ENCODE assay signal across 8 cellular contexts in the genomic region with DNA sequence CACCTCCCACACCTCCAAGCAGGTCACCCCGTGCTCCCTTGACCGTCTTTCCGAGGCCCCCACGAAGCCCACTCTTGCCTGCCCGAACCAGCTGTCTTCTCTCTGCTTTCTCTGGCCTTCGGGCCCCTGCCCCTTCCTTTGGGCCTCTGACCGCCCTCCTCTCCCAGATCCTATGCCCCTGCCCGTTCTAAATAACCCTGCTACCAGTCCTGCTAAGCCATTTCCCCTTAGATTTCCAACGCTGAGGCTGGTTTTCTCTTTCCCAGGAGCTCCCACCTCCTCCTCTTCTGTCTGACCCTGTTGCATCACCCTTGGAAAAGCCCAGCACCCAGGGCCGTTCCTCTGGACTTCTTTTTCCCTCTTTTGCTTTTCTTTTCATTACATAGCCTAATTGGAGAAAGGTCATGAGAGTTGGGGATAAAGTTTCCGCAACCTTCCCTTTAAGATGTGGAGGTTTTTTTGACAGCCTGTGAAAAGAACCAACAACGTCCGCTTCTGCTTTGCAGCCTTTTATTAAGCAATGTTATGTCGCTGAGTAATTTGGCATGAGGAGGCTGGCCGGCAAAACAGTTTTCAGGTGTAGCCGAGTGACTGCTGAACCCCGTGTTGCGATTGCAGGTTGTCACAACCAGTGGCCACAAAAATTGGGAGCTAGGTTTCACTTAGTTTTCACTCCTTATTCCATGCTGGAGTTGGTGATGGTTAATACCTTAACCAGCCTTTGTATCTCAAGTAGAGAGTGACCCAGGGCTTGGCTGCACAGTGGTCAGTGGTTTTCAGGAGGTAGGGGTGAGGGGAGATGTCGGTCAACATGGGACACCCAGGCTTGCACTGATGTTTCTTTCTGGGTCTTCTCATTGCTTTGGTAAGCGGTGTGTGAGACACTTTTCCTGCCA. TPM values are rescaled to one million over a fixed set of nuclear protein-coding genes. Genes with fewer than 3 reads are reported as not detected.
A peak's percentile ranks its signal among the peaks of the same experiment; 100 is the strongest.
DNase-seq lines count a peak whose midpoint lies in the region; ATAC-seq and TF ChIP-seq lines count a peak whose summit lies in the region.

No MANE protein-coding gene starts in this region.

- TF ChIP-seq POLR2A in GM18505 (IDR thresholded peaks at IDR 0.05; ENCODE audit: borderline replicate concordance, extremely low read depth, insufficient read depth, insufficient read length) = no peak

- peak overlapping the region; percentile 48 for H3K14ac ChIP-seq in neuronal stem cell (ENCODE audit: low read length)

- peaks cover 1 to 3% of the 10 kb centered on the region in 2 donors for H3K4me1 ChIP-seq in neuronal stem cell (ENCODE audit: control insufficient read depth in 2 of 2, insufficient read depth in 1 of 2, low read depth in 1 of 2, low read length in 2 of 2)

- H3K9me3 Mint-ChIP-seq in activated T-helper 2 cell treated with anti-CD3 and anti-CD28 coated beads, Interferon-gamma antibody, Interleukin-2, Interleukin-4, amounts not matched to agents 10 μg/mL and 5 μg/mL and 100 μg/mL, durations not matched to agents 14 hours and 24 hours and 36 hours = no peaks in the 10 kb centered on the region

- peak overlapping the region; percentile 62 for H3K23ac ChIP-seq in neuronal stem cell (ENCODE audit: low read depth, low read length, poor library complexity)

- no peaks in the 10 kb centered on the region for H3K27me3 ChIP-seq in neuronal stem cell (ENCODE audit: control insufficient read depth in 3 of 3, insufficient read depth in 3 of 3, low read depth in 1 of 3, low read length in 3 of 3)

- intact Hi-C loops in activated T-helper 2 cell treated with anti-CD3 and anti-CD28 coated beads, Interferon-gamma antibody, Interleukin-2, Interleukin-4, amounts not matched to agents 10 μg/mL and 5 μg/mL and 100 μg/mL, durations not matched to agents 14 hours and 24 hours and 36 hours (cut with micrococcal nuclease) = loop anchor here (2.0 to 10.0 kb wide), 2 partner anchors 92 to 266 kb away; partner anchors contain the start of genes ANKS1A and TAF11

- H2BK5ac ChIP-seq in neuronal stem cell (ENCODE audit: low read length) = peak overlapping the region; percentile 97

- H3K18ac ChIP-seq in neuronal stem cell (ENCODE audit: low read length) = peak overlapping the region; percentile 97

- no peaks in the 10 kb centered on the region for H3K36me3 Mint-ChIP-seq in activated T-helper 2 cell treated with anti-CD3 and anti-CD28 coated beads, Interferon-gamma antibody, Interleukin-2, Interleukin-4, amounts not matched to agents 10 μg/mL and 5 μg/mL and 100 μg/mL, durations not matched to agents 14 hours and 24 hours and 36 hours (ENCODE audit: low read depth)

- H3K79me1 ChIP-seq in neuronal stem cell (ENCODE audit: low read depth, low read length) = peaks cover 4% of the 10 kb centered on the region

- peak overlapping the region; percentile 16 for H2BK15ac ChIP-seq in neuronal stem cell (ENCODE audit: low read length)

- H4K8ac ChIP-seq in neuronal stem cell (ENCODE audit: low read depth, low read length) = no peak overlapping the region

- peaks cover 0 to 11% of the 10 kb centered on the region in 2 donors for H3K36me3 ChIP-seq in neuronal stem cell (replicated peaks in 1 of 2; ENCODE audit: control insufficient read depth in 2 of 2, insufficient read depth in 2 of 2, low read length in 2 of 2)

- no peak overlapping the region for H4K91ac ChIP-seq in neuronal stem cell (ENCODE audit: low read depth, low read length, poor library complexity)

- H3K27ac Mint-ChIP-seq in activated T-helper 2 cell treated with anti-CD3 and anti-CD28 coated beads, Interferon-gamma antibody, Interleukin-2, Interleukin-4, amounts not matched to agents 10 μg/mL and 5 μg/mL and 100 μg/mL, durations not matched to agents 14 hours and 24 hours and 36 hours = peak overlapping the region; percentile 92

- H3K27ac ChIP-seq in neuronal stem cell (replicated peaks; ENCODE audit: low read length) = peak overlapping the region; percentile 75

- H3K4me1 Mint-ChIP-seq in activated T-helper 2 cell treated with anti-CD3 and anti-CD28 coated beads, Interferon-gamma antibody, Interleukin-2, Interleukin-4, amounts not matched to agents 10 μg/mL and 5 μg/mL and 100 μg/mL, durations not matched to agents 14 hours and 24 hours and 36 hours (ENCODE audit: low read depth) = peaks cover 23% of the 10 kb centered on the region

- ATAC-seq in GM21825 (IDR thresholded peaks at IDR 0.05; ENCODE audit: unreplicated experiment) (peak; percentile 23), HG03280 (IDR thresholded peaks at IDR 0.05; ENCODE audit: unreplicated experiment) (no peak), GM18505 (IDR thresholded peaks at IDR 0.05; ENCODE audit: unreplicated experiment) (no peak)

- H3K9ac ChIP-seq in neuronal stem cell (ENCODE audit: low read depth, low read length, poor library complexity) = peak overlapping the region; percentile 90

- peak overlapping the region; percentile 90 for H3K4me2 ChIP-seq in neuronal stem cell (ENCODE audit: insufficient read depth, low read length, poor library complexity, severe bottlenecking)

- H3K4me3 Mint-ChIP-seq in activated T-helper 2 cell treated with anti-CD3 and anti-CD28 coated beads, Interferon-gamma antibody, Interleukin-2, Interleukin-4, amounts not matched to agents 10 μg/mL and 5 μg/mL and 100 μg/mL, durations not matched to agents 14 hours and 24 hours and 36 hours (ENCODE audit: low read depth) = peak overlapping the region; percentile 94

- peaks cover under 1% of the 10 kb centered on the region for H3K27me3 Mint-ChIP-seq in activated T-helper 2 cell treated with anti-CD3 and anti-CD28 coated beads, Interferon-gamma antibody, Interleukin-2, Interleukin-4, amounts not matched to agents 10 μg/mL and 5 μg/mL and 100 μg/mL, durations not matched to agents 14 hours and 24 hours and 36 hours (ENCODE audit: low read depth)

- no peak overlapping the region for H2BK120ac ChIP-seq in neuronal stem cell (ENCODE audit: low read depth, low read length)

- H3K4me3 ChIP-seq in neuronal stem cell (ENCODE audit: low read length in 2 of 2) = peak overlapping the region; percentile 79 to 99

- H2AK5ac ChIP-seq in neuronal stem cell (ENCODE audit: low read depth, low read length) = peak overlapping the region; percentile 34

- peak overlapping the region; percentile 99 for H2AFZ ChIP-seq in neuronal stem cell (ENCODE audit: low read length)

- no CpG with 5 or more reads among the region's 20 CpGs for WGBS in neuronal stem cell (ENCODE audit: extremely low coverage in 2 of 2, insufficient read length in 2 of 2, insufficient replicate concordance in 1 of 2), 2 donors

- H3K9me3 ChIP-seq in neuronal stem cell (replicated peaks in 1 of 2; ENCODE audit: control insufficient read depth in 2 of 2, insufficient read depth in 1 of 2, low read depth in 1 of 2, low read length in 2 of 2) = no peaks in the 10 kb centered on the region

- H2BK12ac ChIP-seq in neuronal stem cell (ENCODE audit: low read length) = no peak overlapping the region

- H3K4ac ChIP-seq in neuronal stem cell (ENCODE audit: low read length) = peak overlapping the region; percentile 20

- DNase-seq in D341Med (ENCODE audit: low spot score) = peak; percentile 55
- peak; percentile 27 for DNase-seq in NCI-H2196 (lab: John Stamatoyannopoulos, UW; ENCODE audit: unreplicated experiment)
- DNase-seq in activated T-helper 2 cell treated with anti-CD3 and anti-CD28 coated beads, Interferon-gamma antibody, Interleukin-2, Interleukin-4, amounts not matched to agents 10 μg/mL and 5 μg/mL and 100 μg/mL, durations not matched to agents 14 hours and 24 hours and 36 hours (ENCODE audit: low spot score) = peak; percentile 16
- peak; percentile 53 for DNase-seq in germinal center (ENCODE audit: low spot score)
- DNase-seq in neuronal stem cell (ENCODE audit: low spot score) = peak; percentile 17

RNA-seq across cellular contexts. Expression of gene BLTP3A, which starts 1.0 kb away (rescaled TPM):
- total RNA-seq in activated T-helper 2 cell treated with anti-CD3 and anti-CD28 coated beads, Interferon-gamma antibody, Interleukin-2, Interleukin-4, amounts not matched to agents 10 μg/mL and 5 μg/mL and 100 μg/mL, durations not matched to agents 14 hours and 24 hours and 36 hours = 15.1 and 16.3 TPM in 2 replicates
- polyA plus RNA-seq in neuronal stem cell (2013, experiment 1 of 2) = 8.2 TPM
- polyA plus RNA-seq in neuronal stem cell (2013, experiment 2 of 2) = 8.4 TPM

RNA-seq across cellular contexts. Expression of gene SNRPC, which starts 35.5 kb away (rescaled TPM):
- total RNA-seq in activated T-helper 2 cell treated with anti-CD3 and anti-CD28 coated beads, Interferon-gamma antibody, Interleukin-2, Interleukin-4, amounts not matched to agents 10 μg/mL and 5 μg/mL and 100 μg/mL, durations not matched to agents 14 hours and 24 hours and 36 hours = 163 and 166 TPM in 2 replicates
- polyA plus RNA-seq in neuronal stem cell (2013, experiment 1 of 2) = 205 TPM
- polyA plus RNA-seq in neuronal stem cell (2013, experiment 2 of 2) = 191 TPM
